In genomic region chr17:41211845-41212466, GRCh38 we compare ENCODE assay signal across 15 cellular contexts. TPM values are rescaled to one million over a fixed set of nuclear protein-coding genes. Genes with fewer than 3 reads are reported as not detected.
DNase-seq lines count a peak whose midpoint lies in the region; ATAC-seq, FAIRE-seq and TF ChIP-seq lines count a peak whose summit lies in the region.
"Had no signal": no experiment of that assay in that cellular context is flagged by ENCODE, and none has a peak within 500 bp of the region (broad histone marks: within the 10 kb centered on the region; RNA-seq: fewer than 3 reads in every experiment).

No MANE protein-coding gene starts in this region.

- intact Hi-C loops in HepG2 (cut with micrococcal nuclease; ENCODE audit: unreplicated experiment): no loop called here
- intact Hi-C loops in right lobe of liver (cut with DNase I): no loop called here
- intact Hi-C loops in body of pancreas (cut with DNase I): no loop called here

- H2BK20ac ChIP-seq in H9 (ENCODE audit: low read depth, low read length, poor library complexity, severe bottlenecking): no peak overlapping the region

- DNase-seq in HepG2 (ENCODE audit: low spot score): no peak
- no peak for DNase-seq in right lobe of liver
- DNase-seq in NCI-H2196 treated with DMSO at 0.1 percent for 48 hours (lab: John Stamatoyannopoulos, UW; ENCODE audit: unreplicated experiment): peak; percentile 58
- DNase-seq in bronchial epithelial cell (ENCODE audit: low read depth): peak; percentile 87
- DNase-seq in stimulated activated CD4-positive, alpha-beta T cell treated with anti-CD3 and anti-CD28 coated beads, Interleukin-12 subunit alpha, Interleukin-12 subunit beta, amount 100 ng/mL, for 4 hours: no peak
- DNase-seq in H9: no peak
- no peak for DNase-seq in body of pancreas
- no peak for DNase-seq in NCI-H2081 treated with DMSO at 0.1 percent for 48 hours (lab: John Stamatoyannopoulos, UW)
- DNase-seq: aorta; occipital lobe; stimulated activated CD4-positive, alpha-beta T cell treated with anti-CD3 and anti-CD28 coated beads, Interleukin-4, amount 100 ng/mL, for 4 hours had no signal

- H3K36me3 ChIP-seq in HepG2 (replicated peaks in 1 of 2; ENCODE audit: control insufficient read depth in 1 of 2, insufficient read depth in 2 of 2, low read length in 2 of 2): no peaks in the 10 kb centered on the region
- H3K36me3 ChIP-seq in right lobe of liver: no peaks in the 10 kb centered on the region
- no peaks in the 10 kb centered on the region for H3K36me3 ChIP-seq in bronchial epithelial cell (ENCODE audit: control insufficient read depth, insufficient read depth, low read length)
- no peaks in the 10 kb centered on the region for H3K36me3 ChIP-seq in body of pancreas (replicated peaks in 1 of 2; ENCODE audit: insufficient read depth in 1 of 2, low read depth in 2 of 2)
- H3K36me3 ChIP-seq: BLaER1 treated with 17β-estradiol and CSF1 and Interleukin-3, amounts not matched to agents 10 nM and 100 nM had no signal

- H3K4me3 ChIP-seq in HepG2 (replicated peaks in 1 of 3; ENCODE audit: insufficient read depth in 1 of 3, low read depth in 2 of 3, low read length in 3 of 3) (no peak overlapping the region), right lobe of liver (no peak overlapping the region), bronchial epithelial cell (ENCODE audit: low read depth, low read length) (no peak overlapping the region), body of pancreas (no peak overlapping the region)
- H3K4me3 ChIP-seq: BLaER1 treated with 17β-estradiol and CSF1 and Interleukin-3, amounts not matched to agents 10 nM and 100 nM had no signal

- H2BK12ac ChIP-seq in H9 (ENCODE audit: insufficient read length, low read depth, low read length): no peak overlapping the region

- H4K5ac ChIP-seq in H9 (ENCODE audit: insufficient read length, low read depth, low read length): no peak overlapping the region

- no TSS peak for BruUV-seq in HepG2 (replicated peaks; lab: Mats Ljungman, UMichigan)

- no peak for FAIRE-seq in HepG2 (lab: Jason Lieb, UNC)
- FAIRE-seq in bronchial epithelial cell (lab: Jason Lieb, UNC): no peak

- peaks cover 0 to 33% of the 10 kb centered on the region in 2 experiments; a peak in 3 of 5 replicates for H3K27me3 ChIP-seq in HepG2 (ENCODE audit: control insufficient read depth in 1 of 2, insufficient read depth in 2 of 2, low read length in 2 of 2)
- H3K27me3 ChIP-seq in right lobe of liver: peaks cover 0 to 5% of the 10 kb centered on the region in 2 donors
- H3K27me3 ChIP-seq in bronchial epithelial cell (ENCODE audit: control insufficient read depth, insufficient read depth, low read length): peaks cover 3% of the 10 kb centered on the region
- H3K27me3 ChIP-seq in H9 (ENCODE audit: insufficient read depth, low read length): no peaks in the 10 kb centered on the region
- no peaks in the 10 kb centered on the region for H3K27me3 ChIP-seq in body of pancreas
- H3K27me3 ChIP-seq: BLaER1 treated with 17β-estradiol and CSF1 and Interleukin-3, amounts not matched to agents 10 nM and 100 nM had no signal

- H3K27me3 Mint-ChIP-seq in H9 (ENCODE audit: low read depth): peaks cover under 1% of the 10 kb centered on the region; the same call in 1 of the 2 replicates

- H3K56ac ChIP-seq in H9 (ENCODE audit: insufficient read length, low read depth, low read length): no peak overlapping the region

- H3K4me2 ChIP-seq in HepG2 (ENCODE audit: low read depth, low read length) (no peak overlapping the region), H9 (ENCODE audit: insufficient read depth, insufficient read length, low read length) (no peak overlapping the region)

- no peak overlapping the region for H3K14ac ChIP-seq in H9 (ENCODE audit: insufficient read depth, low read length)

- POLR2A ChIA-PET in HepG2 (lab: Yijun Ruan, JAX): no interaction called here

- H3K9ac ChIP-seq in HepG2 (ENCODE audit: insufficient read depth, low read depth, low read length) (no peak overlapping the region), H9 (ENCODE audit: extremely low read depth, insufficient read length, low read length) (no peak overlapping the region)
- H3K9ac ChIP-seq: BLaER1 treated with 17β-estradiol and CSF1 and Interleukin-3, amounts not matched to agents 10 nM and 100 nM had no signal

- H4K91ac ChIP-seq in H9 (ENCODE audit: insufficient read length, low read depth, low read length): no peak overlapping the region

- no peaks in the 10 kb centered on the region for H3K79me1 ChIP-seq in H9 (ENCODE audit: insufficient read depth, low read depth, low read length, poor library complexity, severe bottlenecking)

- peaks cover 6% of the 10 kb centered on the region; the same call in 1 of the 2 replicates for H3K4me1 ChIP-seq in HepG2 (ENCODE audit: insufficient read depth, low read length)
- no peaks in the 10 kb centered on the region for H3K4me1 ChIP-seq in right lobe of liver
- H3K4me1 ChIP-seq in H9 (ENCODE audit: insufficient read depth, low read length): no peaks in the 10 kb centered on the region
- no peaks in the 10 kb centered on the region for H3K4me1 ChIP-seq in body of pancreas

- TF ChIP-seq EP300 in HepG2 (IDR thresholded peaks at IDR 0.05; ENCODE audit: low read depth in 2 of 2, low read length in 2 of 2): no peak
- no peak for TF ChIP-seq EP300 in HepG2 (CRISPR knock-in tag; IDR thresholded peaks at IDR 0.05; ENCODE audit: borderline replicate concordance)

- no peak overlapping the region for H2AFZ ChIP-seq in HepG2 (ENCODE audit: low read length)
- no peak overlapping the region for H2AFZ ChIP-seq in H9 (ENCODE audit: low read length)

- H2BK15ac ChIP-seq in H9 (ENCODE audit: low read depth, low read length): no peak overlapping the region

- no peak overlapping the region for H3K27ac ChIP-seq in HepG2 (ENCODE audit: extremely low read length, insufficient read depth, low read length)
- H3K27ac ChIP-seq in right lobe of liver: no peak overlapping the region
- no peak overlapping the region for H3K27ac ChIP-seq in H9 (ENCODE audit: insufficient read length, low read depth, low read length)
- H3K27ac ChIP-seq in body of pancreas: no peak overlapping the region
- H3K27ac ChIP-seq: BLaER1 treated with 17β-estradiol and CSF1 and Interleukin-3, amounts not matched to agents 10 nM and 100 nM had no signal

- no peak overlapping the region for H3K4ac ChIP-seq in H9 (ENCODE audit: low read depth, low read length)

- H3K79me2 ChIP-seq in HepG2 (ENCODE audit: insufficient read depth, low read length): no peaks in the 10 kb centered on the region
- no peaks in the 10 kb centered on the region for H3K79me2 ChIP-seq in H9 (ENCODE audit: insufficient read depth, low read length)

- H3K4me3 Mint-ChIP-seq in H9: no peak overlapping the region

- no peak overlapping the region for H3K23ac ChIP-seq in H9 (ENCODE audit: insufficient read length, low read depth, low read length)

- no peak overlapping the region for H2AK5ac ChIP-seq in H9 (ENCODE audit: insufficient read length, low read length)

- 0 out of 2 replicates have a peak, but pooled peaks cover 5% of the 10 kb centered on the region for H3K9me3 ChIP-seq in HepG2 (ENCODE audit: low read length)
- H3K9me3 ChIP-seq in right lobe of liver: no peaks in the 10 kb centered on the region
- no peaks in the 10 kb centered on the region for H3K9me3 ChIP-seq in H9 (ENCODE audit: control insufficient read depth, low read depth, low read length)
- H3K9me3 ChIP-seq in body of pancreas: no peaks in the 10 kb centered on the region
- H3K9me3 ChIP-seq: BLaER1 treated with 17β-estradiol and CSF1 and Interleukin-3, amounts not matched to agents 10 nM and 100 nM had no signal

- TF ChIP-seq CTCF in HepG2 (CRISPR knock-in tag; IDR thresholded peaks at IDR 0.05): no peak
- TF ChIP-seq CTCF in right lobe of liver (IDR thresholded peaks at IDR 0.05): no peak
- no peak for TF ChIP-seq CTCF in bronchial epithelial cell (IDR thresholded peaks at IDR 0.05; ENCODE audit: insufficient read depth, low read length, severe bottlenecking)
- no peak for TF ChIP-seq CTCF in H9 (conservative IDR thresholded peaks at IDR 0.05)
- TF ChIP-seq CTCF in body of pancreas (IDR thresholded peaks at IDR 0.05): no peak

- peaks cover 12 to 14% of the 10 kb centered on the region in 2 experiments for H3K9me3 Mint-ChIP-seq in H9

- CTCF ChIA-PET in HepG2 (lab: Yijun Ruan, JAX; ENCODE audit: low intra/inter-chr PET ratio, low total read pairs): no interaction called here

- H4K20me1 ChIP-seq in HepG2 (ENCODE audit: insufficient read depth, low read length) (no peaks in the 10 kb centered on the region), H9 (ENCODE audit: control insufficient read depth, insufficient read depth, insufficient read length) (no peaks in the 10 kb centered on the region)
- H4K20me1 ChIP-seq: BLaER1 treated with 17β-estradiol and CSF1 and Interleukin-3, amounts not matched to agents 10 nM and 100 nM had no signal

- no peaks in the 10 kb centered on the region for H3K23me2 ChIP-seq in H9 (ENCODE audit: insufficient read length, low read depth, low read length, poor library complexity, severe bottlenecking)

- no peak overlapping the region for H3K27ac Mint-ChIP-seq in H9

- no peak overlapping the region for H2BK120ac ChIP-seq in H9 (ENCODE audit: low read depth, low read length, poor library complexity, severe bottlenecking)

- no peak for TF ChIP-seq RAD21 in HepG2 (CRISPR knock-in tag; IDR thresholded peaks at IDR 0.05)

- no peak overlapping the region for H4K8ac ChIP-seq in H9 (replicated peaks; ENCODE audit: insufficient read length, low read depth, low read length)

- ATAC-seq in HepG2: no peak
- no peak for ATAC-seq in right lobe of liver
- ATAC-seq in body of pancreas: no peak

- no peak overlapping the region for H3T11ph ChIP-seq in H9 (ENCODE audit: low read length)

- no peak for TF ChIP-seq POLR2A in HepG2 (IDR thresholded peaks at IDR 0.05; ENCODE audit: insufficient read depth in 1 of 2, low read depth in 2 of 2, low read length in 2 of 2)
- TF ChIP-seq POLR2A in right lobe of liver (IDR thresholded peaks at IDR 0.05): no peak
- TF ChIP-seq POLR2A in body of pancreas (IDR thresholded peaks at IDR 0.05): no peak

- H3K4me1 Mint-ChIP-seq in H9: peaks cover 0 to 2% of the 10 kb centered on the region in 2 experiments; a peak in 1 of 4 replicates

- in situ Hi-C loops in HepG2 (cut with HindIII; ENCODE audit: extremely low pct_ligation_motif_present, low pct_unique_long_range_greater_than_20kb): no loop called here

- peaks cover 0 to 13% (median 0%) of the 10 kb centered on the region in 3 experiments; a peak in 4 of 7 replicates for H3K36me3 Mint-ChIP-seq in H9 (ENCODE audit: insufficient read depth in 1 of 3, low read depth in 3 of 3)

- WGBS in HepG2 (ENCODE audit: low lambda C conversion rate): 0% methylated on average over 1 of the region's 1 CpG
- WGBS in right lobe of liver (ENCODE audit: insufficient coverage, low coverage, low lambda C conversion rate, missing lambda C conversion rate): 41% methylated on average over 1 of the region's 1 CpG
- WGBS in H9 (ENCODE audit: extremely low coverage, insufficient read length, low lambda C conversion rate): no CpG with 5 or more reads among the region's 1 CpG
- 21 to 43% methylated on average over 1 of the region's 1 CpG for WGBS in body of pancreas, 2 donors

- H2BK5ac ChIP-seq in H9 (ENCODE audit: insufficient read length, low read length): no peak overlapping the region

- no peak overlapping the region for H3K18ac ChIP-seq in H9 (ENCODE audit: insufficient read length, low read depth, low read length)

RNA-seq across cellular contexts. Expression of gene KRTAP9-2, which starts 14.5 kb away (rescaled TPM):
- total RNA-seq in HepG2 (2016; rRNA removed; fragmentation: Illumina TruSeq; extraction: Trizol) (not detected in 2 replicates), right lobe of liver (not detected), bronchial epithelial cell (not detected in 2 replicates), H9 (2021) (not detected in 2 replicates), body of pancreas (not detected)
- not detected in 2 replicates for total RNA-seq in HepG2 (2016; cell fraction: cytosol; rRNA removed; fragmentation: Illumina TruSeq; extraction: Trizol; ENCODE audit: low read depth)
- not detected in 2 replicates for total RNA-seq in HepG2 (2016; cell fraction: insoluble cytoplasmic fraction; rRNA removed; fragmentation: Illumina TruSeq; extraction: Trizol)
- not detected in 2 replicates for total RNA-seq in HepG2 (2016; cell fraction: membrane; rRNA removed; fragmentation: Illumina TruSeq; extraction: Trizol)
- not detected in 2 replicates for total RNA-seq in HepG2 (2016; cell fraction: nucleus; rRNA removed; fragmentation: Illumina TruSeq; extraction: Trizol)
- polyA plus RNA-seq in HepG2 (2011; rRNA removed): not detected in 2 replicates
- not detected in 2 replicates for polyA plus RNA-seq in HepG2 (2011; cell fraction: cytosol; rRNA removed)
- polyA plus RNA-seq in HepG2 (2011; cell fraction: nucleus; rRNA removed): not detected in 2 replicates
- polyA plus RNA-seq in HepG2 (2012): not detected in 2 replicates
- not detected in 2 replicates for polyA plus RNA-seq in HepG2 (2016; cell fraction: cytosol; fragmentation: Illumina TruSeq; extraction: Trizol; ENCODE audit: low read depth)
- polyA plus RNA-seq in HepG2 (2016; cell fraction: insoluble cytoplasmic fraction; fragmentation: Illumina TruSeq; extraction: Trizol; ENCODE audit: low read depth): not detected in 2 replicates
- polyA plus RNA-seq in HepG2 (2016; cell fraction: membrane; fragmentation: Illumina TruSeq; extraction: Trizol; ENCODE audit: low read depth): not detected in 2 replicates
- polyA plus RNA-seq in HepG2 (2016; cell fraction: nucleus; fragmentation: Illumina TruSeq; extraction: Trizol; ENCODE audit: insufficient read depth, low read depth): not detected in 2 replicates
- polyA minus RNA-seq in HepG2 (2011; rRNA and poly(A)+ RNA removed; ENCODE audit: low replicate concordance): not detected in 2 replicates
- polyA minus RNA-seq in HepG2 (2011; cell fraction: cytosol; rRNA and poly(A)+ RNA removed): not detected in 2 replicates
- not detected in 2 replicates for polyA minus RNA-seq in HepG2 (2011; cell fraction: nucleus; rRNA and poly(A)+ RNA removed)
- total RNA-seq: aorta; occipital lobe; T-helper 2 cell treated with Interferon-gamma antibody and Interleukin-4, amounts not matched to agents 100 ng/mL and 5 ng/mL, for 36 hours had no signal
- polyA plus RNA-seq: aorta, esophagus, thymus had no signal

RNA-seq across cellular contexts. Expression of gene KRTAP9-3, which starts 20.3 kb away (rescaled TPM):
- not detected in 2 replicates for total RNA-seq in HepG2 (2016; rRNA removed; fragmentation: Illumina TruSeq; extraction: Trizol)
- not detected in 2 replicates for total RNA-seq in HepG2 (2016; cell fraction: cytosol; rRNA removed; fragmentation: Illumina TruSeq; extraction: Trizol; ENCODE audit: low read depth)
- not detected in 2 replicates for total RNA-seq in HepG2 (2016; cell fraction: insoluble cytoplasmic fraction; rRNA removed; fragmentation: Illumina TruSeq; extraction: Trizol)
- not detected in 2 replicates for total RNA-seq in HepG2 (2016; cell fraction: membrane; rRNA removed; fragmentation: Illumina TruSeq; extraction: Trizol)
- not detected in 2 replicates for total RNA-seq in HepG2 (2016; cell fraction: nucleus; rRNA removed; fragmentation: Illumina TruSeq; extraction: Trizol)
- not detected in 2 replicates for polyA plus RNA-seq in HepG2 (2011; rRNA removed)
- not detected in 2 replicates for polyA plus RNA-seq in HepG2 (2011; cell fraction: cytosol; rRNA removed)
- polyA plus RNA-seq in HepG2 (2011; cell fraction: nucleus; rRNA removed): not detected in 2 replicates
- polyA plus RNA-seq in HepG2 (2012): not detected in 2 replicates
- polyA plus RNA-seq in HepG2 (2016; cell fraction: cytosol; fragmentation: Illumina TruSeq; extraction: Trizol; ENCODE audit: low read depth): not detected in 2 replicates
- polyA plus RNA-seq in HepG2 (2016; cell fraction: insoluble cytoplasmic fraction; fragmentation: Illumina TruSeq; extraction: Trizol; ENCODE audit: low read depth): not detected in 2 replicates
- polyA plus RNA-seq in HepG2 (2016; cell fraction: membrane; fragmentation: Illumina TruSeq; extraction: Trizol; ENCODE audit: low read depth): not detected in 2 replicates
- not detected in 2 replicates for polyA plus RNA-seq in HepG2 (2016; cell fraction: nucleus; fragmentation: Illumina TruSeq; extraction: Trizol; ENCODE audit: insufficient read depth, low read depth)
- polyA minus RNA-seq in HepG2 (2011; rRNA and poly(A)+ RNA removed; ENCODE audit: low replicate concordance): not detected in 2 replicates
- not detected in 2 replicates for polyA minus RNA-seq in HepG2 (2011; cell fraction: cytosol; rRNA and poly(A)+ RNA removed)
- not detected in 2 replicates for polyA minus RNA-seq in HepG2 (2011; cell fraction: nucleus; rRNA and poly(A)+ RNA removed)
- total RNA-seq in right lobe of liver: not detected
- total RNA-seq in bronchial epithelial cell: not detected in 2 replicates
- not detected in 2 replicates for total RNA-seq in H9 (2021)
- total RNA-seq in body of pancreas: not detected
- total RNA-seq: aorta; occipital lobe; T-helper 2 cell treated with Interferon-gamma antibody and Interleukin-4, amounts not matched to agents 100 ng/mL and 5 ng/mL, for 36 hours had no signal
- polyA plus RNA-seq: aorta, esophagus, thymus had no signal

RNA-seq across cellular contexts. Expression of gene KRTAP9-1, which starts 22.3 kb away (rescaled TPM):
- total RNA-seq in HepG2 (2016; rRNA removed; fragmentation: Illumina TruSeq; extraction: Trizol): not detected in 2 replicates
- not detected in 2 replicates for total RNA-seq in HepG2 (2016; cell fraction: cytosol; rRNA removed; fragmentation: Illumina TruSeq; extraction: Trizol; ENCODE audit: low read depth)
- total RNA-seq in HepG2 (2016; cell fraction: insoluble cytoplasmic fraction; rRNA removed; fragmentation: Illumina TruSeq; extraction: Trizol): not detected in 2 replicates
- total RNA-seq in HepG2 (2016; cell fraction: membrane; rRNA removed; fragmentation: Illumina TruSeq; extraction: Trizol): not detected in 2 replicates
- not detected in 2 replicates for total RNA-seq in HepG2 (2016; cell fraction: nucleus; rRNA removed; fragmentation: Illumina TruSeq; extraction: Trizol)
- not detected in 2 replicates for polyA plus RNA-seq in HepG2 (2011; rRNA removed)
- polyA plus RNA-seq in HepG2 (2011; cell fraction: cytosol; rRNA removed): not detected in 2 replicates
- polyA plus RNA-seq in HepG2 (2011; cell fraction: nucleus; rRNA removed): not detected in 2 replicates
- polyA plus RNA-seq in HepG2 (2012): not detected in 2 replicates
- not detected in 2 replicates for polyA plus RNA-seq in HepG2 (2016; cell fraction: cytosol; fragmentation: Illumina TruSeq; extraction: Trizol; ENCODE audit: low read depth)
- polyA plus RNA-seq in HepG2 (2016; cell fraction: insoluble cytoplasmic fraction; fragmentation: Illumina TruSeq; extraction: Trizol; ENCODE audit: low read depth): not detected in 2 replicates
- polyA plus RNA-seq in HepG2 (2016; cell fraction: membrane; fragmentation: Illumina TruSeq; extraction: Trizol; ENCODE audit: low read depth): not detected in 2 replicates
- polyA plus RNA-seq in HepG2 (2016; cell fraction: nucleus; fragmentation: Illumina TruSeq; extraction: Trizol; ENCODE audit: insufficient read depth, low read depth): not detected in 2 replicates
- polyA minus RNA-seq in HepG2 (2011; rRNA and poly(A)+ RNA removed; ENCODE audit: low replicate concordance): not detected in 2 replicates
- not detected in 2 replicates for polyA minus RNA-seq in HepG2 (2011; cell fraction: cytosol; rRNA and poly(A)+ RNA removed)
- not detected in 2 replicates for polyA minus RNA-seq in HepG2 (2011; cell fraction: nucleus; rRNA and poly(A)+ RNA removed)
- total RNA-seq in right lobe of liver: not detected
- total RNA-seq in bronchial epithelial cell: not detected in 2 replicates
- not detected in 2 replicates for total RNA-seq in H9 (2021)
- not detected for total RNA-seq in body of pancreas
- total RNA-seq: aorta; occipital lobe; T-helper 2 cell treated with Interferon-gamma antibody and Interleukin-4, amounts not matched to agents 100 ng/mL and 5 ng/mL, for 36 hours had no signal
- polyA plus RNA-seq: aorta, esophagus, thymus had no signal

RNA-seq across cellular contexts. Expression of gene KRTAP9-8, which starts 25.8 kb away (rescaled TPM):
- not detected in 2 replicates for total RNA-seq in HepG2 (2016; rRNA removed; fragmentation: Illumina TruSeq; extraction: Trizol)
- not detected in 2 replicates for total RNA-seq in HepG2 (2016; cell fraction: cytosol; rRNA removed; fragmentation: Illumina TruSeq; extraction: Trizol; ENCODE audit: low read depth)
- total RNA-seq in HepG2 (2016; cell fraction: insoluble cytoplasmic fraction; rRNA removed; fragmentation: Illumina TruSeq; extraction: Trizol): not detected in 2 replicates
- not detected in 2 replicates for total RNA-seq in HepG2 (2016; cell fraction: membrane; rRNA removed; fragmentation: Illumina TruSeq; extraction: Trizol)
- total RNA-seq in HepG2 (2016; cell fraction: nucleus; rRNA removed; fragmentation: Illumina TruSeq; extraction: Trizol): not detected in 2 replicates
- not detected in 2 replicates for polyA plus RNA-seq in HepG2 (2011; rRNA removed)
- not detected in 2 replicates for polyA plus RNA-seq in HepG2 (2011; cell fraction: cytosol; rRNA removed)
- polyA plus RNA-seq in HepG2 (2011; cell fraction: nucleus; rRNA removed): not detected in 2 replicates
- not detected in 2 replicates for polyA plus RNA-seq in HepG2 (2012)
- polyA plus RNA-seq in HepG2 (2016; cell fraction: cytosol; fragmentation: Illumina TruSeq; extraction: Trizol; ENCODE audit: low read depth): not detected in 2 replicates
- polyA plus RNA-seq in HepG2 (2016; cell fraction: insoluble cytoplasmic fraction; fragmentation: Illumina TruSeq; extraction: Trizol; ENCODE audit: low read depth): not detected in 2 replicates
- not detected in 2 replicates for polyA plus RNA-seq in HepG2 (2016; cell fraction: membrane; fragmentation: Illumina TruSeq; extraction: Trizol; ENCODE audit: low read depth)
- polyA plus RNA-seq in HepG2 (2016; cell fraction: nucleus; fragmentation: Illumina TruSeq; extraction: Trizol; ENCODE audit: insufficient read depth, low read depth): not detected in 2 replicates
- polyA minus RNA-seq in HepG2 (2011; rRNA and poly(A)+ RNA removed; ENCODE audit: low replicate concordance): not detected in 2 replicates
- polyA minus RNA-seq in HepG2 (2011; cell fraction: cytosol; rRNA and poly(A)+ RNA removed): not detected in 2 replicates
- polyA minus RNA-seq in HepG2 (2011; cell fraction: nucleus; rRNA and poly(A)+ RNA removed): not detected in 2 replicates
- not detected for total RNA-seq in right lobe of liver
- total RNA-seq in bronchial epithelial cell: not detected in 2 replicates
- total RNA-seq in H9 (2021): not detected in 2 replicates
- not detected for total RNA-seq in body of pancreas
- total RNA-seq: aorta; occipital lobe; T-helper 2 cell treated with Interferon-gamma antibody and Interleukin-4, amounts not matched to agents 100 ng/mL and 5 ng/mL, for 36 hours had no signal
- polyA plus RNA-seq: aorta, esophagus had no signal

RNA-seq across cellular contexts. Expression of gene KRTAP4-1, which starts 27.2 kb away (rescaled TPM):
- total RNA-seq in HepG2 (2016; rRNA removed; fragmentation: Illumina TruSeq; extraction: Trizol) (not detected in 2 replicates), right lobe of liver (not detected), bronchial epithelial cell (not detected in 2 replicates), H9 (2021) (not detected in 2 replicates), body of pancreas (not detected)
- total RNA-seq in HepG2 (2016; cell fraction: cytosol; rRNA removed; fragmentation: Illumina TruSeq; extraction: Trizol; ENCODE audit: low read depth): not detected in 2 replicates
- not detected in 2 replicates for total RNA-seq in HepG2 (2016; cell fraction: insoluble cytoplasmic fraction; rRNA removed; fragmentation: Illumina TruSeq; extraction: Trizol)
- not detected in 2 replicates for total RNA-seq in HepG2 (2016; cell fraction: membrane; rRNA removed; fragmentation: Illumina TruSeq; extraction: Trizol)
- not detected in 2 replicates for total RNA-seq in HepG2 (2016; cell fraction: nucleus; rRNA removed; fragmentation: Illumina TruSeq; extraction: Trizol)
- polyA plus RNA-seq in HepG2 (2011; rRNA removed): not detected in 2 replicates
- not detected in 2 replicates for polyA plus RNA-seq in HepG2 (2011; cell fraction: cytosol; rRNA removed)
- not detected in 2 replicates for polyA plus RNA-seq in HepG2 (2011; cell fraction: nucleus; rRNA removed)
- not detected in 2 replicates for polyA plus RNA-seq in HepG2 (2012)
- polyA plus RNA-seq in HepG2 (2016; cell fraction: cytosol; fragmentation: Illumina TruSeq; extraction: Trizol; ENCODE audit: low read depth): not detected in 2 replicates
- polyA plus RNA-seq in HepG2 (2016; cell fraction: insoluble cytoplasmic fraction; fragmentation: Illumina TruSeq; extraction: Trizol; ENCODE audit: low read depth): not detected in 2 replicates
- not detected in 2 replicates for polyA plus RNA-seq in HepG2 (2016; cell fraction: membrane; fragmentation: Illumina TruSeq; extraction: Trizol; ENCODE audit: low read depth)
- not detected in 2 replicates for polyA plus RNA-seq in HepG2 (2016; cell fraction: nucleus; fragmentation: Illumina TruSeq; extraction: Trizol; ENCODE audit: insufficient read depth, low read depth)
- not detected in 2 replicates for polyA minus RNA-seq in HepG2 (2011; rRNA and poly(A)+ RNA removed; ENCODE audit: low replicate concordance)
- polyA minus RNA-seq in HepG2 (2011; cell fraction: cytosol; rRNA and poly(A)+ RNA removed): not detected in 2 replicates
- polyA minus RNA-seq in HepG2 (2011; cell fraction: nucleus; rRNA and poly(A)+ RNA removed): not detected in 2 replicates
- total RNA-seq: aorta; occipital lobe; T-helper 2 cell treated with Interferon-gamma antibody and Interleukin-4, amounts not matched to agents 100 ng/mL and 5 ng/mL, for 36 hours had no signal
- polyA plus RNA-seq: aorta, esophagus, thymus had no signal

Comparison
In these comparisons a context has a peak if more than half of its experiments do, and no peak if none do; other contexts are left out.
1. DNase-seq: peak in NCI-H2196 treated with DMSO at 0.1 percent for 48 hours (single experiment) and bronchial epithelial cell (single experiment); none in HepG2 (single experiment), right lobe of liver (0 of 3), stimulated activated CD4-positive, alpha-beta T cell treated with anti-CD3 and anti-CD28 coated beads, Interleukin-12 subunit alpha, Interleukin-12 subunit beta, amount 100 ng/mL, for 4 hours (single experiment), H9 (single experiment), body of pancreas (0 of 4) and NCI-H2081 treated with DMSO at 0.1 percent for 48 hours (single experiment).